ENCODE assay signal across 16 cellular contexts in genomic region chr18:5052491-5052890, GRCh38.
DNase-seq lines count a peak whose midpoint lies in the region; ATAC-seq and TF ChIP-seq lines count a peak whose summit lies in the region.
"Had no signal": no experiment of that assay in that cellular context is flagged by ENCODE, and none has a peak within 500 bp of the region (broad histone marks: within the 10 kb centered on the region; RNA-seq: fewer than 3 reads in every experiment).

No MANE protein-coding gene starts in this region.

- no peaks in the 10 kb centered on the region for H3K27me3 ChIP-seq in A673 (replicated peaks; ENCODE audit: insufficient read depth, low read depth, low read length, poor library complexity)

- CTCF ChIA-PET in A673 (lab: Charles Lee), result no interaction called here

- no peak overlapping the region for H3K27ac ChIP-seq in A673 (ENCODE audit: low read depth, low read length, poor library complexity, severe bottlenecking)
- H3K27ac ChIP-seq: A549 had no signal

- H3K36me3 ChIP-seq in A673 (ENCODE audit: insufficient read depth, low read length, poor library complexity, severe bottlenecking), result no peaks in the 10 kb centered on the region

- intact Hi-C loops in A673 (cut with micrococcal nuclease; ENCODE audit: unreplicated experiment), result loop anchor here (10.0 kb wide), 2 partner anchors 288 to 598 kb away; partner anchors contain the start of gene DLGAP1

- TF ChIP-seq CTCF in A673 (conservative IDR thresholded peaks at IDR 0.05; ENCODE audit: low read depth, low read length), result no peak
- TF ChIP-seq CTCF in epithelial cell of esophagus (IDR thresholded peaks at IDR 0.05; ENCODE audit: insufficient read depth, low read depth, low read length, missing control alignments), result no peak

- no peak for ATAC-seq in GM19035 (IDR thresholded peaks at IDR 0.05; ENCODE audit: unreplicated experiment)
- ATAC-seq: A549; CD8-positive, alpha-beta T cell had no signal

- DNase-seq in A673 (ENCODE audit: low spot score) (peak; percentile 46), DMS53 (lab: John Stamatoyannopoulos, UW) (peak; percentile 75), RKO (ENCODE audit: low spot score) (peak; percentile 24), epithelial cell of esophagus (ENCODE audit: low read depth) (peak; percentile 1), islet precursor cell (no peak), NCI-H2029 treated with DMSO at 0.1 percent for 48 hours (lab: John Stamatoyannopoulos, UW) (no peak)
- no peak for DNase-seq in activated CD4-positive, alpha-beta T cell treated with anti-CD3 and anti-CD28 coated beads for 4 hours
- DNase-seq: CD8-positive, alpha-beta T cell; COR-L47; DND-41; GF-D8; GOT3; H9; KG1 had no signal

- H3K9me3 ChIP-seq in A673 (ENCODE audit: low read depth, low read length, poor library complexity, severe bottlenecking), result no peaks in the 10 kb centered on the region
- H3K9me3 ChIP-seq: A549 had no signal

- POLR2A ChIA-PET in A673 (lab: Charles Lee; ENCODE audit: low non-redundant PET), result no interaction called here

- no TSS peak for BruUV-seq in A673 (replicated peaks; lab: Mats Ljungman, UMichigan)

- H3K4me3 ChIP-seq in A673 (ENCODE audit: low read depth, low read length, poor library complexity, severe bottlenecking), result no peak overlapping the region
- no peak overlapping the region for H3K4me3 ChIP-seq in epithelial cell of esophagus (ENCODE audit: low read length)
- H3K4me3 ChIP-seq: A549 had no signal

- peaks cover 2% of the 10 kb centered on the region for H3K4me1 ChIP-seq in A673 (ENCODE audit: insufficient read depth, low read length, poor library complexity, severe bottlenecking)
- H3K4me1 ChIP-seq: A549 had no signal

Comparison
In these comparisons a context has a peak if more than half of its experiments do, and no peak if none do; other contexts are left out.
1. DNase-seq: peak in A673 (single experiment), DMS53 (single experiment), RKO (single experiment) and epithelial cell of esophagus (single experiment); none in islet precursor cell (single experiment), activated CD4-positive, alpha-beta T cell treated with anti-CD3 and anti-CD28 coated beads for 4 hours (0 of 2) and NCI-H2029 treated with DMSO at 0.1 percent for 48 hours (single experiment).